Comparison of ENCODE assay signal across 8 cellular contexts in genomic region chr16:17470002-17470870, GRCh38. TPM values are rescaled to one million over a fixed set of nuclear protein-coding genes. Genes with fewer than 3 reads are reported as not detected.
DNase-seq lines count a peak whose midpoint lies in the region; ATAC-seq, FAIRE-seq and TF ChIP-seq lines count a peak whose summit lies in the region.

No MANE protein-coding gene starts in this region.

- H3K36me3 ChIP-seq in OCI-LY7 (ENCODE audit: insufficient read depth, low read length): peaks cover 22% of the 10 kb centered on the region; the same call in 1 of the 2 replicates
- no peaks in the 10 kb centered on the region for H3K36me3 ChIP-seq in keratinocyte (ENCODE audit: control insufficient read depth in 2 of 2, extremely low read depth in 1 of 2, insufficient read depth in 2 of 2, low read length in 2 of 2)

- H3K79me2 ChIP-seq in OCI-LY7 (ENCODE audit: insufficient read depth, low read depth, low read length): peaks cover 49% of the 10 kb centered on the region
- peaks cover 28% of the 10 kb centered on the region for H3K79me2 ChIP-seq in keratinocyte (ENCODE audit: control insufficient read depth, insufficient read depth, low read length)

- H3K4me2 ChIP-seq in OCI-LY7 (ENCODE audit: low read length) (peak overlapping the region; percentile 95), keratinocyte (ENCODE audit: control insufficient read depth, extremely low read depth, insufficient read depth, low read depth, low read length) (peak overlapping the region; percentile 79)

- no peak for FAIRE-seq in keratinocyte (lab: Jason Lieb, UNC)

- in situ Hi-C loops in astrocyte of the cerebellum (cut with HindIII; ENCODE audit: low sequenced_read_pairs): loop anchor here (5.0 kb wide), 1 partner anchor 103 kb away; no protein-coding TSS in a partner anchor

- intact Hi-C loops in OCI-LY7 (cut with micrococcal nuclease; ENCODE audit: unreplicated experiment): loop anchor here (1.0 to 5.0 kb wide), 2 partner anchors 258 to 338 kb away; no protein-coding TSS in a partner anchor

- H3K27ac ChIP-seq in OCI-LY7 (ENCODE audit: low read depth, low read length, poor library complexity, severe bottlenecking): peak overlapping the region; percentile 70
- H3K27ac ChIP-seq in keratinocyte (ENCODE audit: control insufficient read depth, insufficient read depth, low read length): peak overlapping the region; percentile 12

- TF ChIP-seq CTCF in OCI-LY7 (conservative IDR thresholded peaks at IDR 0.05; ENCODE audit: low read length) (no peak), astrocyte of the cerebellum (IDR thresholded peaks at IDR 0.05; ENCODE audit: low read depth, low read length, missing control alignments) (no peak), keratinocyte (optimal IDR thresholded peaks at IDR 0.05 in 1 of 3, IDR thresholded peaks at IDR 0.05 in 1 of 3, conservative IDR thresholded peaks at IDR 0.05 in 1 of 3; ENCODE audit: extremely low read depth in 1 of 3, insufficient read depth in 2 of 3, low read length in 3 of 3) (no peak)

- no peak overlapping the region for H2AFZ ChIP-seq in OCI-LY7 (ENCODE audit: low read length)
- peak overlapping the region; percentile 0 for H2AFZ ChIP-seq in keratinocyte (ENCODE audit: control insufficient read depth, low read length)

- peak; percentile 72 for DNase-seq in D341Med (ENCODE audit: low spot score)
- peak; percentile 55 for DNase-seq in OCI-LY7 (ENCODE audit: low spot score)
- DNase-seq in astrocyte of the cerebellum (ENCODE audit: low read depth): no peak
- DNase-seq in keratinocyte (ENCODE audit: low read depth, low spot score): no peak
- peak; percentile 54 for DNase-seq in stimulated activated CD8-positive, alpha-beta memory T cell treated with anti-CD3 and anti-CD28 coated beads, Interleukin-4, amount 100 ng/mL, for 48 hours

- H3K4me3 ChIP-seq in OCI-LY7 (ENCODE audit: low read depth, low read length, poor library complexity, severe bottlenecking) (peak overlapping the region; percentile 94), astrocyte of the cerebellum (ENCODE audit: low read depth, low read length) (peak overlapping the region; percentile 65), keratinocyte (ENCODE audit: control insufficient read depth in 2 of 3, extremely low read depth in 1 of 3, insufficient read depth in 2 of 3, low read depth in 1 of 3, low read length in 3 of 3) (peak overlapping the region; percentile 59 to 76 (median 64))

- CTCF ChIA-PET in OCI-LY7 (lab: Charles Lee; ENCODE audit: unreplicated experiment): interaction anchor here (0.7 to 1.5 kb wide), 3 partner anchors 10 to 110 kb away, joined by 3 to 4 read pairs (median 4); no protein-coding TSS in a partner anchor

- POLR2A ChIA-PET in OCI-LY7 (lab: Charles Lee): interaction anchor here (1.0 to 1.1 kb wide), 3 partner anchors 20 to 171 kb away, joined by 3 to 5 read pairs (median 3); no protein-coding TSS in a partner anchor

- no peaks in the 10 kb centered on the region for H3K27me3 ChIP-seq in keratinocyte (ENCODE audit: control insufficient read depth, extremely low read depth, insufficient read depth, low read length)

- ATAC-seq in HG03039 (IDR thresholded peaks at IDR 0.05; ENCODE audit: unreplicated experiment) (no peak), GM18511 (IDR thresholded peaks at IDR 0.05; ENCODE audit: unreplicated experiment) (no peak), HG03565 (IDR thresholded peaks at IDR 0.05; ENCODE audit: unreplicated experiment) (no peak)

- no peaks in the 10 kb centered on the region for H3K9me3 ChIP-seq in OCI-LY7 (ENCODE audit: low read length)
- no peaks in the 10 kb centered on the region for H3K9me3 ChIP-seq in keratinocyte (ENCODE audit: control insufficient read depth, low read depth, low read length)

- peak overlapping the region; percentile 58 for H3K9ac ChIP-seq in keratinocyte (ENCODE audit: control insufficient read depth, extremely low read depth, insufficient read depth, low read length)

- H4K20me1 ChIP-seq in OCI-LY7 (ENCODE audit: insufficient read depth, low read length) (peaks cover 10% of the 10 kb centered on the region; the same call in 1 of the 2 replicates), keratinocyte (ENCODE audit: control insufficient read depth, extremely low read depth, insufficient read depth, low read length) (no peaks in the 10 kb centered on the region)

- no TSS peak for BruUV-seq in OCI-LY7 (replicated peaks; lab: Mats Ljungman, UMichigan)

- peaks cover 53% of the 10 kb centered on the region for H3K4me1 ChIP-seq in OCI-LY7 (ENCODE audit: insufficient read depth, low read length, poor library complexity, severe bottlenecking)
- H3K4me1 ChIP-seq in keratinocyte (ENCODE audit: control insufficient read depth, extremely low read depth, insufficient read depth, low read length): peaks cover 25% of the 10 kb centered on the region

- H3K9me1 ChIP-seq in keratinocyte (ENCODE audit: control insufficient read depth, extremely low read depth, insufficient read depth, low read length): peaks cover 3% of the 10 kb centered on the region

- dilution Hi-C loops in keratinocyte (cut with MboI; ENCODE audit: extremely low pct_ligation_motif_present, low sequenced_read_pairs): loop anchor here (10.0 kb wide), 1 partner anchor 115 kb away; no protein-coding TSS in a partner anchor

- no peaks in the 10 kb centered on the region for H3K9me2 ChIP-seq in OCI-LY7 (ENCODE audit: insufficient read depth, low read length)

RNA-seq across cellular contexts. Expression of gene XYLT1, which starts 0.5 kb away (rescaled TPM):
- 22.7 and 36.3 TPM in 2 replicates for total RNA-seq in OCI-LY7 (2014; rRNA removed; shearing (Covaris generic))
- total RNA-seq in OCI-LY7 (2022): 42.1 and 50.0 TPM in 2 replicates
- 4.4 to 10.0 TPM (median 6.1 TPM) in 3 replicates for polyA plus RNA-seq in keratinocyte
- polyA plus RNA-seq in keratinocyte (2011; ENCODE audit: low read depth): 2.4 TPM
- 2.8 and 3.2 TPM in 2 replicates for polyA plus RNA-seq in keratinocyte (2011; cell fraction: cytosol; rRNA removed)
- 13.9 and 14.2 TPM in 2 replicates for polyA plus RNA-seq in keratinocyte (2011; cell fraction: nucleus; rRNA removed)
- 4.9 and 8.9 TPM in 2 replicates for polyA plus RNA-seq in keratinocyte (2012; ENCODE audit: low replicate concordance)
- polyA minus RNA-seq in keratinocyte: 19.2 to 30.8 TPM (median 26.0 TPM) in 3 replicates
- polyA minus RNA-seq in keratinocyte (2011; cell fraction: cytosol; rRNA and poly(A)+ RNA removed): 10.6 TPM
- 26.4 and 32.7 TPM in 2 replicates for polyA minus RNA-seq in keratinocyte (2011; cell fraction: nucleus; rRNA and poly(A)+ RNA removed)

Comparison
In these comparisons a context has a peak if more than half of its experiments do, and no peak if none do; other contexts are left out.
1. DNase-seq: peak in D341Med (single experiment), OCI-LY7 (single experiment) and stimulated activated CD8-positive, alpha-beta memory T cell treated with anti-CD3 and anti-CD28 coated beads, Interleukin-4, amount 100 ng/mL, for 48 hours (single experiment); none in astrocyte of the cerebellum (single experiment) and keratinocyte (single experiment).
2. Peak in every context shown above with its lines, with median percentiles within 50 percentile points of each other: H3K4me3 ChIP-seq.